In the genomic region with DNA sequence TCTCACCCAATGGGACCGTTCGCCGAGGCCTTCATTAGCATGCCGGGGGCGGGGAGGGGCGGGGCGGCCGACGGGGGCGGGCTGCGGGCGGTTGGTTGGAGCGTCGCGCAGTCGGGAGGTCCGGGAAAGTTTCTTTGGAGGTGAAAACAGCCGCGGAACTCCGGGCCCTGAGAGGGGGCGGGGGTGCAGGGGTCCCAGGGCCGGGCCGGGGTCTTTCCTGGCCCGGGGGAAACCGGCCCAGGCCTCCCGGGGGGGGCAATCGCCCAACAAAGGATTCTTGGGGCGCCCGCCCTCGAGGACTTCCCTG, we compare ENCODE assay signal across 7 cellular contexts. TPM values are rescaled to one million over a fixed set of nuclear protein-coding genes. Genes with fewer than 3 reads are reported as not detected.
DNase-seq lines count a peak whose midpoint lies in the region.

A gene (plus strand): TSS at position 90 of the 307 bp plus-strand sequence. CDS start 366 bp downstream, outside the sequence.

- H3K27ac Mint-ChIP-seq in stimulated activated naive CD8-positive, alpha-beta T cell treated with anti-CD3 and anti-CD28 coated beads, Interleukin-15, Interleukin-2, amounts not matched to agents 100 ng/mL and 50 ng/mL, for 24 hours = no peak within 1 kb of the TSS

- H3K27me3 Mint-ChIP-seq in stimulated activated naive CD8-positive, alpha-beta T cell treated with anti-CD3 and anti-CD28 coated beads, Interleukin-15, Interleukin-2, amounts not matched to agents 100 ng/mL and 50 ng/mL, for 24 hours = no peaks in the 10 kb centered on the region

- no peaks in the 10 kb centered on the region for H3K27me3 ChIP-seq in iPS-20b (ENCODE audit: insufficient read depth, low read length)

- H3K36me3 Mint-ChIP-seq in stimulated activated naive CD8-positive, alpha-beta T cell treated with anti-CD3 and anti-CD28 coated beads, Interleukin-15, Interleukin-2, amounts not matched to agents 100 ng/mL and 50 ng/mL, for 24 hours (ENCODE audit: low read depth) = peaks cover 8% of the 10 kb centered on the region

- no peaks in the 10 kb centered on the region for H3K9me3 Mint-ChIP-seq in stimulated activated naive CD8-positive, alpha-beta T cell treated with anti-CD3 and anti-CD28 coated beads, Interleukin-15, Interleukin-2, amounts not matched to agents 100 ng/mL and 50 ng/mL, for 24 hours

- H3K4me1 Mint-ChIP-seq in stimulated activated naive CD8-positive, alpha-beta T cell treated with anti-CD3 and anti-CD28 coated beads, Interleukin-15, Interleukin-2, amounts not matched to agents 100 ng/mL and 50 ng/mL, for 24 hours (ENCODE audit: low read depth) = peaks cover 17% of the 10 kb centered on the region

- H3K4me3 ChIP-seq in iPS-20b (ENCODE audit: low read length) = peak within 1 kb of the TSS; percentile 84

- DNase-seq in HT1080 (ENCODE audit: low read depth) (no peak), NCI-H82 treated with DMSO at 0.1 percent for 48 hours (lab: John Stamatoyannopoulos, UW; ENCODE audit: unreplicated experiment) (no peak), OCI-M2 (lab: John Stamatoyannopoulos, UW; ENCODE audit: unreplicated experiment) (no peak)
- DNase-seq in activated effector memory CD4-positive, alpha-beta T cell treated with anti-CD3 and anti-CD28 coated beads, Interleukin-2, amount 50 U/mL, for 16 hours = no peak

- no peaks in the 10 kb centered on the region for H3K36me3 ChIP-seq in iPS-20b (ENCODE audit: insufficient read depth, low read depth, low read length)

- H3K9ac ChIP-seq in iPS-20b (ENCODE audit: low read depth, low read length) = peak within 1 kb of the TSS; percentile 73; the same call in 1 of the 2 replicates

- H3K9me3 ChIP-seq in iPS-20b (ENCODE audit: insufficient read depth, low read depth, low read length) = no peaks in the 10 kb centered on the region

- H3K4me1 ChIP-seq in iPS-20b (ENCODE audit: insufficient read depth, low read length) = peaks cover 9% of the 10 kb centered on the region; the same call in 1 of the 2 replicates

- H3K27ac ChIP-seq in angular gyrus (ENCODE audit: low read depth, low read length) = peak within 1 kb of the TSS; percentile 84
- H3K27ac ChIP-seq in iPS-20b (ENCODE audit: low read length) = no peak within 1 kb of the TSS

- peak within 1 kb of the TSS; percentile 72 for H3K4me3 Mint-ChIP-seq in stimulated activated naive CD8-positive, alpha-beta T cell treated with anti-CD3 and anti-CD28 coated beads, Interleukin-15, Interleukin-2, amounts not matched to agents 100 ng/mL and 50 ng/mL, for 24 hours

RNA-seq across cellular contexts. Expression of the gene that starts here (rescaled TPM):
- 57.1 and 69.3 TPM in 2 replicates for total RNA-seq in HT1080 (2014; rRNA removed; shearing (Covaris generic))
- polyA plus RNA-seq in HT1080 (2015; cell fraction: cytosol; rRNA removed) = 96.0 and 96.8 TPM in 2 replicates
- polyA plus RNA-seq in HT1080 (2015; cell fraction: nucleus; rRNA removed) = 119 and 122 TPM in 2 replicates
